In genomic region chr7:88306590-88307048, GRCh38 we compare ENCODE assay signal across 8 cellular contexts. TPM values are rescaled to one million over a fixed set of nuclear protein-coding genes. Genes with fewer than 3 reads are reported as not detected.
DNase-seq lines count a peak whose midpoint lies in the region; ATAC-seq and TF ChIP-seq lines count a peak whose summit lies in the region.

Gene STEAP4 (minus strand): TSS chr7:88306894. CDS start chr7:88284269, 22,625 bp downstream.

- H3K4me1 Mint-ChIP-seq in activated CD4-positive, alpha-beta memory T cell treated with anti-CD3 and anti-CD28 coated beads for 36 hours (ENCODE audit: low read depth) = peaks cover 6% of the 10 kb centered on the region

- CTCF ChIA-PET in HCT116 (lab: Charles Lee) = no interaction called here
- CTCF ChIA-PET in activated CD4-positive, alpha-beta memory T cell treated with anti-CD3 and anti-CD28 coated beads for 36 hours (lab: Charles Lee) = no interaction called here
- CTCF ChIA-PET in SK-N-SH (lab: Yijun Ruan, JAX) = interaction anchor here (0.7 to 0.9 kb wide), 3 partner anchors 60 to 1316 kb away, joined by 3 read pairs; no protein-coding TSS in a partner anchor

- no peaks in the 10 kb centered on the region for H3F3A ChIP-seq in SK-N-SH (replicated peaks; ENCODE audit: insufficient read depth)

- TF ChIP-seq EP300 in SK-N-SH (IDR thresholded peaks at IDR 0.05; ENCODE audit: borderline replicate concordance in 1 of 2, low read depth in 1 of 2, low read length in 1 of 2) = no peak

- TF ChIP-seq CTCF in HCT116 (IDR thresholded peaks at IDR 0.05 in 2 of 3, conservative IDR thresholded peaks at IDR 0.05 in 1 of 3; ENCODE audit: borderline replicate concordance in 1 of 3, insufficient read depth in 1 of 3, low read depth in 2 of 3, low read length in 2 of 3) (no peak), osteoblast (IDR thresholded peaks at IDR 0.05; ENCODE audit: extremely low read depth, low read depth, low read length) (no peak), SK-N-SH (IDR thresholded peaks at IDR 0.05) (no peak)

- intact Hi-C loops in HCT116 (cut with micrococcal nuclease) (no loop called here), Right ventricle myocardium superior (cut with DNase I) (no loop called here)
- intact Hi-C loops in activated CD4-positive, alpha-beta memory T cell treated with anti-CD3 and anti-CD28 coated beads for 36 hours (cut with micrococcal nuclease) = no loop called here

- peak within 1 kb of the TSS; percentile 10 for H3K4me3 Mint-ChIP-seq in activated CD4-positive, alpha-beta memory T cell treated with anti-CD3 and anti-CD28 coated beads for 36 hours

- ATAC-seq in HCT116 = peak; percentile 86
- ATAC-seq in Right ventricle myocardium superior (ENCODE audit: poor library complexity) = peak; percentile 88
- ATAC-seq in GM21360 (IDR thresholded peaks at IDR 0.05; ENCODE audit: unreplicated experiment) = no peak
- ATAC-seq in GM19035 (IDR thresholded peaks at IDR 0.05; ENCODE audit: unreplicated experiment) = no peak

- BruUV-seq in HCT116 (replicated peaks; lab: Mats Ljungman, UMichigan) = no TSS peak

- H3K27me3 Mint-ChIP-seq in activated CD4-positive, alpha-beta memory T cell treated with anti-CD3 and anti-CD28 coated beads for 36 hours = peaks cover 21% of the 10 kb centered on the region

- no peak for TF ChIP-seq POLR2A in HCT116 (IDR thresholded peaks at IDR 0.05; ENCODE audit: borderline replicate concordance, extremely low read depth, insufficient read depth, insufficient read length)

- no peak within 1 kb of the TSS for H3K27ac Mint-ChIP-seq in activated CD4-positive, alpha-beta memory T cell treated with anti-CD3 and anti-CD28 coated beads for 36 hours

- H3K4me3 ChIP-seq in HCT116 (replicated peaks in 1 of 2; ENCODE audit: low read depth in 1 of 2, low read length in 2 of 2) (peak within 1 kb of the TSS; percentile 36 to 54), osteoblast (ENCODE audit: insufficient read depth, low read length) (peak within 1 kb of the TSS; percentile 59), SK-N-SH (ENCODE audit: low read depth in 2 of 2, low read length in 1 of 2) (no peak within 1 kb of the TSS)

- POLR2A ChIA-PET in HCT116 (lab: Charles Lee) (no interaction called here), SK-N-SH (lab: Yijun Ruan, JAX) (no interaction called here)
- POLR2A ChIA-PET in activated CD4-positive, alpha-beta memory T cell treated with anti-CD3 and anti-CD28 coated beads for 36 hours (lab: Charles Lee) = no interaction called here

- H4K20me1 ChIP-seq in HCT116 (ENCODE audit: insufficient read depth) (no peaks in the 10 kb centered on the region), osteoblast (ENCODE audit: insufficient read depth, low read length) (no peaks in the 10 kb centered on the region), SK-N-SH (ENCODE audit: insufficient read depth) (no peaks in the 10 kb centered on the region)

- H3K4me1 ChIP-seq in HCT116 (ENCODE audit: control insufficient read depth in 1 of 2, insufficient read depth in 2 of 2, low read length in 2 of 2) = peaks cover 0 to 8% of the 10 kb centered on the region in 2 experiments; a peak in 1 of 4 replicates
- no peaks in the 10 kb centered on the region for H3K4me1 ChIP-seq in osteoblast (ENCODE audit: insufficient read depth, low read length)
- H3K4me1 ChIP-seq in SK-N-SH (ENCODE audit: control insufficient read depth in 1 of 2, insufficient read depth in 2 of 2, low read depth in 1 of 2, low read length in 1 of 2) = no peaks in the 10 kb centered on the region

- DNase-seq in HCT116 (ENCODE audit: low read depth, low spot score) (peak; percentile 19), Right ventricle myocardium superior (peak; percentile 90), osteoblast (ENCODE audit: insufficient read length, low spot score, missing footprints) (no peak), SK-N-SH (no peak), NCI-H748 (lab: John Stamatoyannopoulos, UW; ENCODE audit: unreplicated experiment) (no peak)
- DNase-seq in activated CD4-positive, alpha-beta memory T cell treated with anti-CD3 and anti-CD28 coated beads for 36 hours = no peak

- H3K4me2 ChIP-seq in HCT116 (ENCODE audit: low read length) = peak within 1 kb of the TSS; percentile 74
- H3K4me2 ChIP-seq in osteoblast (ENCODE audit: insufficient read depth, low read length) = peak within 1 kb of the TSS; percentile 66
- no peak within 1 kb of the TSS for H3K4me2 ChIP-seq in SK-N-SH

- 63% methylated on average over 30 of the region's 30 CpGs for WGBS in SK-N-SH (ENCODE audit: low lambda C conversion rate)

- no peaks in the 10 kb centered on the region for H3K36me3 ChIP-seq in HCT116 (ENCODE audit: control insufficient read depth in 1 of 2, insufficient read depth in 2 of 2, low read length in 2 of 2)
- H3K36me3 ChIP-seq in osteoblast (ENCODE audit: insufficient read depth, low read length) = no peaks in the 10 kb centered on the region
- H3K36me3 ChIP-seq in SK-N-SH (replicated peaks in 1 of 2; ENCODE audit: control insufficient read depth in 1 of 2, insufficient read depth in 2 of 2, low read length in 1 of 2) = no peaks in the 10 kb centered on the region

- H3K27ac ChIP-seq in HCT116 (ENCODE audit: low read depth, low read length) = no peak within 1 kb of the TSS
- no peak within 1 kb of the TSS for H3K27ac ChIP-seq in osteoblast (ENCODE audit: low read depth, low read length)
- no peak within 1 kb of the TSS for H3K27ac ChIP-seq in SK-N-SH (ENCODE audit: low read depth in 2 of 2, low read length in 1 of 2)

- H3K9me2 ChIP-seq in HCT116 (ENCODE audit: insufficient read depth) = no peaks in the 10 kb centered on the region
- no peaks in the 10 kb centered on the region for H3K9me2 ChIP-seq in SK-N-SH

- no peaks in the 10 kb centered on the region for H3K36me3 Mint-ChIP-seq in activated CD4-positive, alpha-beta memory T cell treated with anti-CD3 and anti-CD28 coated beads for 36 hours

- H3K9ac ChIP-seq in HCT116 (ENCODE audit: low read length) (no peak within 1 kb of the TSS), SK-N-SH (no peak within 1 kb of the TSS)

- no peak for TF ChIP-seq RAD21 in HCT116 (IDR thresholded peaks at IDR 0.05; ENCODE audit: low read depth)
- no peak for TF ChIP-seq RAD21 in SK-N-SH (IDR thresholded peaks at IDR 0.05; ENCODE audit: low read length)

- H3K79me2 ChIP-seq in HCT116 (ENCODE audit: insufficient read depth, low read length) = no peaks in the 10 kb centered on the region
- no peaks in the 10 kb centered on the region for H3K79me2 ChIP-seq in osteoblast (ENCODE audit: insufficient read depth, low read length)
- no peaks in the 10 kb centered on the region for H3K79me2 ChIP-seq in SK-N-SH (ENCODE audit: insufficient read depth)

- H3K27me3 ChIP-seq in HCT116 (ENCODE audit: insufficient read depth, low read length) = no peaks in the 10 kb centered on the region
- peaks cover 10% of the 10 kb centered on the region for H3K27me3 ChIP-seq in osteoblast (ENCODE audit: insufficient read depth, low read length)
- no peaks in the 10 kb centered on the region for H3K27me3 ChIP-seq in SK-N-SH (ENCODE audit: insufficient read depth)

- H2AFZ ChIP-seq in HCT116 (ENCODE audit: low read depth, low read length, poor library complexity, severe bottlenecking) (peak within 1 kb of the TSS; percentile 86), osteoblast (ENCODE audit: low read length) (peak within 1 kb of the TSS; percentile 76), SK-N-SH (ENCODE audit: low read depth) (no peak within 1 kb of the TSS)

- no peaks in the 10 kb centered on the region for H3K9me3 Mint-ChIP-seq in activated CD4-positive, alpha-beta memory T cell treated with anti-CD3 and anti-CD28 coated beads for 36 hours

- RAD21 ChIA-PET in HCT116 (lab: Charles Lee; ENCODE audit: low non-redundant PET in 1 of 2, low total read pairs in 2 of 2, uncharacterized antibody in 2 of 2, unreplicated experiment in 2 of 2) = no interaction called here

- no peaks in the 10 kb centered on the region for H3K9me3 ChIP-seq in HCT116 (ENCODE audit: control insufficient read depth in 1 of 2, insufficient read depth in 1 of 2, low read depth in 1 of 2, low read length in 2 of 2)
- no peaks in the 10 kb centered on the region for H3K9me3 ChIP-seq in osteoblast (ENCODE audit: low read depth, low read length)
- no peaks in the 10 kb centered on the region for H3K9me3 ChIP-seq in SK-N-SH

TF ChIP-seq in HCT116, 20 proteins besides CTCF, POLR2A, EP300 and RAD21:
- no peak for TF ChIP-seq TCF7L2 (IDR thresholded peaks at IDR 0.05; ENCODE audit: borderline replicate concordance, extremely low read depth, insufficient read depth, insufficient read length)
- no peak for TF ChIP-seq ZFX (IDR thresholded peaks at IDR 0.05)
- TF ChIP-seq ATF3 (IDR thresholded peaks at IDR 0.05) = no peak
- no peak for TF ChIP-seq EZH2phosphoT487 (IDR thresholded peaks at IDR 0.05; ENCODE audit: borderline replicate concordance)
- 0 out of 2 replicates have a peak, but pooled peaks have one; percentile 16 for TF ChIP-seq ELF1 (IDR thresholded peaks at IDR 0.05; ENCODE audit: borderline replicate concordance, low read depth)
- TF ChIP-seq CEBPB (IDR thresholded peaks at IDR 0.05; ENCODE audit: low read depth) = peak; percentile 84
- TF ChIP-seq SP1 (IDR thresholded peaks at IDR 0.05; ENCODE audit: low read depth) = no peak

TF ChIP-seq in SK-N-SH, 30 proteins besides CTCF, POLR2A, EP300 and RAD21 (continues in another document):
- TF ChIP-seq SMC3 (IDR thresholded peaks at IDR 0.05; ENCODE audit: low read depth, low read length) = no peak
- no peak for TF ChIP-seq FOXJ3 (CRISPR knock-in tag; IDR thresholded peaks at IDR 0.05)
- TF ChIP-seq IRF3 (IDR thresholded peaks at IDR 0.05; ENCODE audit: low read depth, low read length) = no peak
- no peak for TF ChIP-seq USF1 (IDR thresholded peaks at IDR 0.05; ENCODE audit: borderline replicate concordance, low read depth)

RNA-seq across cellular contexts. Expression of gene STEAP4, which starts in this region (rescaled TPM):
- total RNA-seq in HCT116 (2021; ENCODE audit: unreplicated experiment) (0.15 TPM), Right ventricle myocardium superior (20.1 TPM), osteoblast (5.0 and 5.4 TPM in 2 replicates)
- polyA plus RNA-seq in HCT116 (2012) = 0.01 and 0.04 TPM in 2 replicates
- total RNA-seq in activated CD4-positive, alpha-beta memory T cell treated with anti-CD3 and anti-CD28 coated beads for 36 hours = not detected
- not detected in 2 replicates for polyA plus RNA-seq in SK-N-SH (2012; rRNA removed)
- polyA plus RNA-seq in SK-N-SH (2012; cell fraction: cytosol; rRNA removed) = not detected in 2 replicates
- not detected in 2 replicates for polyA plus RNA-seq in SK-N-SH (2012; cell fraction: nucleus; rRNA removed)

Comparison
In these comparisons a context has a peak if more than half of its experiments do, and no peak if none do; other contexts are left out.
1. Peak in DNase-seq, ATAC-seq, H3K4me3 ChIP-seq and H3K4me2 ChIP-seq in HCT116; RNA of the gene not detected or under 1 TPM.
2. Of the 11 proteins assayed by ChIP-seq in both SK-N-SH and HCT116: peak only in SK-N-SH: none; only in HCT116: ELF1; in both: none; in neither: 10.